ENCODE assay signal across 12 cellular contexts in the genomic region with DNA sequence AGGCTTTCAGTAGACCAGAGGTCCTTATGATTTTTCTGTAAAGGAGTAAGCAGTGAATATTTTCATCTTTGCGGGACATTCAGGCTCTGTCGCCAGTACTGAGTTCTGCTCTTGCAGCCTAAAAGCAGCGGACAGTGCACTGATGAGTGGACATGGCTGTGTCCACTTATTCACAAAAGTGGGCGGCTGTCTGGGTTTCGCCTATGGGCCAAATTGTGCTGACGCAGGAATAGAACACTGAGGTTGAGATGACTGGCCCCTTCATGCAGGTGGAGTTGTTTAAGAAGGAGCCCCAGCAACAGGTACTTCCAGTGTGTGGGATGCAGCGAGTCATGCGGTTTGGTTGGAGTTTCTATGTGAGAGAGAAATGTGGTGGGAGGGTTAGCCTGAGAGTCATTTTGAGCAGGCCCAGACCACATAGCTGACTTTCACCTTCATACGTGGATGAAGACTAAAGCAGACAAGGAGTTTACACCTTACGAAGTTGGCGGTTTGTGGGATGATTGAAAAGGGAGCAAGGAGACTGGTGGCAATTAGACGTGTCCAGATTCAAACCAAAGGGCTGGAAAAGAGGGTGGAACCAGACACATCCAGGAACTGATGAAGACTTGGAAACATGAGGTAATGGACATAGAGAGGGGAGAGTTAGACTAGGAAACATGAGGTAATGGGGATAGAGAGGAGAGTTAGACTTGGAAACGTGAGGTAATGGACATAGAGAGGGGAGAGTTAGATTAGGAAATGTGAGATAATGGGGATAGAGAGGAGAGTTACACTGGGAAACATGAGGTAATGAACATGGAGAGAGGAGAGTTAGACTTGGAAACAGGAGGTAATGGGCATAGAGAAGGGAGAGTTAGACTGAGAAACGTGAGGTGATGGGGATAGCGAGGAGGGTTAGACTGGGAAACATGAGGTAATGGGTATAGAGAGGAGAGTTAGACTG.
DNase-seq lines count a peak whose midpoint lies in the region; ATAC-seq, FAIRE-seq and TF ChIP-seq lines count a peak whose summit lies in the region.
"Had no signal": no experiment of that assay in that cellular context is flagged by ENCODE, and none has a peak within 500 bp of the region (broad histone marks: within the 10 kb centered on the region; RNA-seq: fewer than 3 reads in every experiment).

No MANE protein-coding gene starts in this region.

- H3K4me3 ChIP-seq in GM12864 (ENCODE audit: low read depth, low read length): no peak overlapping the region
- H3K4me3 ChIP-seq: adrenal gland had no signal

- ATAC-seq in GM21576 (IDR thresholded peaks at IDR 0.05; ENCODE audit: unreplicated experiment) (peak; percentile 60), HG03520 (IDR thresholded peaks at IDR 0.05; ENCODE audit: unreplicated experiment) (no peak)

- DNase-seq in GM12864 (ENCODE audit: low read depth) (peak; percentile 27), urothelium cell line (ENCODE audit: low spot score) (no peak), NOMO-1 (lab: John Stamatoyannopoulos, UW; ENCODE audit: unreplicated experiment in 2 of 2) (no peak), NOMO-1 treated with dmso at 0.1 percent for 144 hours (lab: John Stamatoyannopoulos, UW; ENCODE audit: unreplicated experiment) (no peak)
- peak in 2 of 3 experiments; percentile 36 to 45 for DNase-seq in activated CD8-positive, alpha-beta memory T cell treated with anti-CD3 and anti-CD28 coated beads for 48 hours (ENCODE audit: low read depth in 2 of 3, low spot score in 2 of 3)
- DNase-seq in stimulated activated CD4-positive, alpha-beta T cell treated with anti-CD3 and anti-CD28 coated beads, Interleukin-15, amount 100 ng/mL, for 24 hours: peak; percentile 83
- DNase-seq: hypothalamus, NCI-H146 had no signal

- FAIRE-seq in urothelium cell line (lab: Jason Lieb, UNC): no peak
- FAIRE-seq: endometrium had no signal

- TF ChIP-seq CTCF in GM12864 (IDR thresholded peaks at IDR 0.05; ENCODE audit: low read depth, low read length, missing control alignments): no peak

Comparison
In these comparisons a context has a peak if more than half of its experiments do, and no peak if none do; other contexts are left out.
1. DNase-seq: peak in GM12864 (single experiment), activated CD8-positive, alpha-beta memory T cell treated with anti-CD3 and anti-CD28 coated beads for 48 hours (2 of 3) and stimulated activated CD4-positive, alpha-beta T cell treated with anti-CD3 and anti-CD28 coated beads, Interleukin-15, amount 100 ng/mL, for 24 hours (single experiment); none in urothelium cell line (single experiment), NOMO-1 (0 of 2) and NOMO-1 treated with dmso at 0.1 percent for 144 hours (single experiment).